16 cellular contexts compared by ENCODE assay signal in genomic region chr1:165564561-165564960, GRCh38. TPM values are rescaled to one million over a fixed set of nuclear protein-coding genes. Genes with fewer than 3 reads are reported as not detected.
"Had no signal": no experiment of that assay in that cellular context is flagged by ENCODE, and none has a peak within 500 bp of the region (broad histone marks: within the 10 kb centered on the region; RNA-seq: fewer than 3 reads in every experiment).

No MANE protein-coding gene starts in this region.

- ATAC-seq: activated naive CD4-positive, alpha-beta T cell treated with anti-CD3 and anti-CD28 coated beads, Interleukin-2, amount 50 U/mL, for 72 hours; activated T-cell treated with anti-CD3 and anti-CD28 coated beads, Interleukin-2, amount 50 U/mL, for 4 hours; body of pancreas; effector memory CD8-positive, alpha-beta T cell; natural killer cell; stimulated activated memory B cell treated with anti-CD40 and anti-IgM and Interleukin-4, amounts not matched to agents 10 μg/mL and 1 μg/mL and 100 μg/mL, for 72 hours had no signal

- H3K9me3 ChIP-seq: body of pancreas, transverse colon had no signal

- H3K27ac ChIP-seq: body of pancreas, epithelial cell of prostate, transverse colon had no signal

- H3K36me3 ChIP-seq: transverse colon had no signal

- H3K4me1 ChIP-seq: body of pancreas, transverse colon had no signal

- H3K27me3 ChIP-seq: body of pancreas, transverse colon had no signal

- DNase-seq: activated CD4-positive, alpha-beta memory T cell treated with anti-CD3 and anti-CD28 coated beads for 36 hours; activated effector memory CD4-positive, alpha-beta T cell treated with anti-CD3 and anti-CD28 coated beads, Interleukin-2, amount 50 U/mL, for 16 hours; activated T-cell treated with anti-CD3 and anti-CD28 coated beads, Interleukin-2, amount 50 U/mL, for 4 hours; amniotic stem cell; cerebellar nuclear complex; effector memory CD8-positive, alpha-beta T cell; immature natural killer cell; natural killer cell; transverse colon had no signal

- H3K4me3 ChIP-seq: body of pancreas, transverse colon had no signal

RNA-seq across cellular contexts. Expression of gene LRRC52, which starts 20.8 kb away (rescaled TPM):
- total RNA-seq: activated CD4-positive, alpha-beta memory T cell treated with anti-CD3 and anti-CD28 coated beads for 36 hours; activated naive CD4-positive, alpha-beta T cell treated with anti-CD3 and anti-CD28 coated beads, Interleukin-2, amount 50 U/mL, for 72 hours; activated T-cell treated with anti-CD3 and anti-CD28 coated beads, Interleukin-2, amount 50 U/mL, for 4 hours; body of pancreas; mucosa of gallbladder; natural killer cell; right cardiac atrium; subcutaneous adipose tissue; transverse colon had no signal
- polyA plus RNA-seq: immature natural killer cell had no signal
